Comparison of ENCODE assay signal across 10 cellular contexts in genomic region chr3:140931-141330, GRCh38. TPM values are rescaled to one million over a fixed set of nuclear protein-coding genes. Genes with fewer than 3 reads are reported as not detected.
"Had no signal": no experiment of that assay in that cellular context is flagged by ENCODE, and none has a peak within 500 bp of the region (broad histone marks: within the 10 kb centered on the region; RNA-seq: fewer than 3 reads in every experiment).

No MANE protein-coding gene starts in this region.

- H3K4me3 ChIP-seq: K562 had no signal

- H3K4me3 Mint-ChIP-seq: IgD-negative memory B cell had no signal

- H3K27ac Mint-ChIP-seq: IgD-negative memory B cell had no signal

- H3K27ac ChIP-seq: HL-60 had no signal

- DNase-seq: IMR-90, KBM-7, KG1 had no signal

- ATAC-seq: HepG2, K562 had no signal

- FAIRE-seq: HepG2, HTR-8/SVneo, K562 had no signal

- H3K36me3 Mint-ChIP-seq: IgD-negative memory B cell had no signal

RNA-seq across cellular contexts. Expression of gene CHL1, which starts 55.6 kb away (rescaled TPM):
- total RNA-seq: HepG2, HT-29, HT1080 had no signal
- polyA plus RNA-seq: HepG2, K562 had no signal
